ENCODE assay signal across 15 cellular contexts in genomic region chr5:68932830-68933434, GRCh38.
DNase-seq lines count a peak whose midpoint lies in the region; ATAC-seq and TF ChIP-seq lines count a peak whose summit lies in the region.
"Had no signal": no experiment of that assay in that cellular context is flagged by ENCODE, and none has a peak within 500 bp of the region (broad histone marks: within the 10 kb centered on the region; RNA-seq: fewer than 3 reads in every experiment).

No MANE protein-coding gene starts in this region.

- peaks cover 42% of the 10 kb centered on the region for H3K9me3 ChIP-seq in iPS-20b (ENCODE audit: insufficient read depth, low read depth, low read length)
- no peaks in the 10 kb centered on the region for H3K9me3 ChIP-seq in prostate gland
- H3K9me3 ChIP-seq: upper lobe of right lung had no signal

- no peak overlapping the region for H3K4me3 Mint-ChIP-seq in GM23338

- peaks cover 16% of the 10 kb centered on the region for H3K36me3 ChIP-seq in GM23338 (ENCODE audit: insufficient read depth)
- no peaks in the 10 kb centered on the region for H3K36me3 ChIP-seq in iPS-20b (ENCODE audit: insufficient read depth, low read depth, low read length)
- no peaks in the 10 kb centered on the region for H3K36me3 ChIP-seq in prostate gland
- H3K36me3 ChIP-seq: upper lobe of right lung had no signal

- TF ChIP-seq CTCF in GM23338 (conservative IDR thresholded peaks at IDR 0.05; ENCODE audit: low read depth in 2 of 2) (no peak), prostate gland (IDR thresholded peaks at IDR 0.05) (no peak)

- H3K9me2 ChIP-seq in GM23338 (ENCODE audit: insufficient read depth), result peaks cover 12% of the 10 kb centered on the region

- H3K9me3 Mint-ChIP-seq in GM23338, result peaks cover 60% of the 10 kb centered on the region

- WGBS in prostate gland, result 92% methylated on average over 3 of the region's 3 CpGs

- no peak overlapping the region for H3K9ac ChIP-seq in iPS-20b (ENCODE audit: low read depth, low read length)

- no peaks in the 10 kb centered on the region for H3K4me1 Mint-ChIP-seq in GM23338

- H3K4me1 ChIP-seq in GM23338 (ENCODE audit: insufficient read depth) (no peaks in the 10 kb centered on the region), iPS-20b (ENCODE audit: insufficient read depth, low read length) (no peaks in the 10 kb centered on the region), prostate gland (replicated peaks) (no peaks in the 10 kb centered on the region)
- H3K4me1 ChIP-seq: upper lobe of right lung had no signal

- peak; percentile 80 for DNase-seq in DMS53 (lab: John Stamatoyannopoulos, UW)
- no peak for DNase-seq in DMS53 treated with DMSO at 0.1 percent for 48 hours (lab: John Stamatoyannopoulos, UW; ENCODE audit: unreplicated experiment)
- DNase-seq in GM23338 (ENCODE audit: low spot score), result peak; percentile 79
- peak; percentile 15 for DNase-seq in T-helper 9 cell
- DNase-seq in prostate gland (ENCODE audit: low spot score), result no peak
- DNase-seq in COLO829 (ENCODE audit: low spot score), result no peak
- DNase-seq: 8988T; hippocampal formation; NCI-H2029 treated with DMSO at 0.1 percent for 48 hours; stimulated activated CD4-positive, alpha-beta T cell treated with anti-CD3 and anti-CD28 coated beads, Interleukin-12 subunit alpha, Interleukin-12 subunit beta, amount 100 ng/mL, for 4 hours; upper lobe of right lung had no signal

- H2AFZ ChIP-seq in GM23338, result no peak overlapping the region

- ATAC-seq in GM23338, result no peak
- no peak for ATAC-seq in activated CD4-positive, CD25-positive, alpha-beta regulatory T cell treated with anti-CD3 and anti-CD28 coated beads, Interleukin-2, amount 50 U/mL, for 24 hours
- ATAC-seq: upper lobe of right lung had no signal

- TF ChIP-seq POLR2A in prostate gland (IDR thresholded peaks at IDR 0.05), result no peak

- H4K20me1 ChIP-seq in GM23338 (replicated peaks; ENCODE audit: insufficient read depth), result no peaks in the 10 kb centered on the region

- no peak overlapping the region for H3K27ac Mint-ChIP-seq in GM23338

- H3K4me3 ChIP-seq in GM23338 (peak overlapping the region; percentile 17; the same call in 1 of the 2 replicates), iPS-20b (ENCODE audit: low read length) (peak overlapping the region; percentile 2; the same call in 1 of the 2 replicates), prostate gland (no peak overlapping the region)
- H3K4me3 ChIP-seq: lung, upper lobe of right lung had no signal

- H3K27me3 Mint-ChIP-seq in GM23338 (ENCODE audit: insufficient read depth, low read depth, poor library complexity), result no peaks in the 10 kb centered on the region

- intact Hi-C loops in prostate gland (cut with DNase I), result no loop called here

- H3K27ac ChIP-seq in GM23338 (ENCODE audit: low read depth), result no peak overlapping the region
- no peak overlapping the region for H3K27ac ChIP-seq in iPS-20b (ENCODE audit: low read length)
- no peak overlapping the region for H3K27ac ChIP-seq in prostate gland
- H3K27ac ChIP-seq: epithelial cell of prostate, upper lobe of right lung had no signal

- H3K79me2 ChIP-seq in GM23338 (replicated peaks; ENCODE audit: insufficient read depth), result no peaks in the 10 kb centered on the region

- H3F3A ChIP-seq in GM23338 (replicated peaks; ENCODE audit: low read depth), result no peaks in the 10 kb centered on the region

- H3K4me2 ChIP-seq in GM23338, result no peak overlapping the region

- H3K36me3 Mint-ChIP-seq in GM23338 (ENCODE audit: low read depth), result peaks cover 62% of the 10 kb centered on the region

- H3K27me3 ChIP-seq in GM23338 (ENCODE audit: insufficient read depth) (no peaks in the 10 kb centered on the region), iPS-20b (ENCODE audit: insufficient read depth, low read length) (no peaks in the 10 kb centered on the region), prostate gland (replicated peaks; ENCODE audit: insufficient read depth) (no peaks in the 10 kb centered on the region)
- H3K27me3 ChIP-seq: upper lobe of right lung had no signal

TF ChIP-seq in GM23338, 12 proteins besides CTCF, POLR2A, EP300 and RAD21 (continues in another document):
- no peak for TF ChIP-seq CREB1 (CRISPR knock-in tag; IDR thresholded peaks at IDR 0.05; ENCODE audit: low read depth)
- no peak for TF ChIP-seq ZNF331 (CRISPR knock-in tag; IDR thresholded peaks at IDR 0.05; ENCODE audit: low read depth)
- no peak for TF ChIP-seq NANOG (IDR thresholded peaks at IDR 0.05; ENCODE audit: borderline replicate concordance)
- TF ChIP-seq EZH2 (IDR thresholded peaks at IDR 0.05; ENCODE audit: low read depth, unreplicated experiment), result no peak
- no peak for TF ChIP-seq ZNF462 (CRISPR knock-in tag; IDR thresholded peaks at IDR 0.05)
- TF ChIP-seq ETS1 (IDR thresholded peaks at IDR 0.05), result no peak
- no peak for TF ChIP-seq ZNF114 (CRISPR knock-in tag; IDR thresholded peaks at IDR 0.05)
- TF ChIP-seq STAT1 (IDR thresholded peaks at IDR 0.05; ENCODE audit: unreplicated experiment), result no peak
- TF ChIP-seq JUNB (IDR thresholded peaks at IDR 0.05; ENCODE audit: unreplicated experiment), result no peak

Comparison
In these comparisons a context has a peak if more than half of its experiments do, and no peak if none do; other contexts are left out.
1. DNase-seq: peak in DMS53 (single experiment), GM23338 (single experiment) and T-helper 9 cell (single experiment); none in DMS53 treated with DMSO at 0.1 percent for 48 hours (single experiment), prostate gland (single experiment) and COLO829 (single experiment).
2. H3K4me3 ChIP-seq: peak in GM23338 (single experiment) and iPS-20b (single experiment); none in prostate gland (0 of 2).